Comparison of ENCODE assay signal across 25 cellular contexts in the genomic region with DNA sequence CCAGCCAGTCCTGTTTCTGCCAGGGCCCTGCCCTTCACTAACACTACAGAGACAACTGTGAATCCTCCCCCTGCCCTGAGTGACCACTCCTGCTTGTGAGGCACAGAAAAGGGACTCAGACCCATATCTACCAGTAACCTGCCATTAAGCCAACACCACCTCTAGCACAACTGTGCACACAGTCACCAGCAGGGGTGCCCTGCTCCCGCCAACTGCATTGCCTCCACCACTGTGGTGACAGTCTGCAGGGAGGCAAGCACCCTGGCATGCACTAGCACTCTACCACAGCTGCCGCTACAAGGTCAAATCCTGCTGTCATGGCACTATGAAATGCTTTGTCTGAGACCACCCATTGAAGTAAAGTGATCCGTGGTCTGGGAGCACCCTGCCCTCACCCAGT.
DNase-seq lines count a peak whose midpoint lies in the region; ATAC-seq, FAIRE-seq and TF ChIP-seq lines count a peak whose summit lies in the region.
"Had no signal": no experiment of that assay in that cellular context is flagged by ENCODE, and none has a peak within 500 bp of the region (broad histone marks: within the 10 kb centered on the region; RNA-seq: fewer than 3 reads in every experiment).

No MANE protein-coding gene starts in this region.

- in situ Hi-C loops in HepG2 (cut with HindIII; ENCODE audit: extremely low pct_ligation_motif_present, low pct_unique_long_range_greater_than_20kb) = no loop called here

- POLR2A ChIA-PET in HepG2 (lab: Yijun Ruan, JAX) = no interaction called here

- no peak for TF ChIP-seq POLR2A in HepG2 (IDR thresholded peaks at IDR 0.05; ENCODE audit: insufficient read depth in 1 of 2, low read depth in 2 of 2, low read length in 2 of 2)

- DNase-seq in DND-41 (no peak), WERI-Rb-1 (no peak), HepG2 (ENCODE audit: low spot score) (no peak), NCI-H524 treated with DMSO at 0.1 percent for 48 hours (lab: John Stamatoyannopoulos, UW) (no peak), GM03348 (ENCODE audit: low spot score) (no peak), germinal center (ENCODE audit: low spot score) (no peak), immature natural killer cell (no peak)
- DNase-seq in Jurkat, Clone E6-1 (ENCODE audit: low read depth, low spot score) = peak; percentile 3
- DNase-seq: 8988T; CD4-positive, CD25-positive, alpha-beta regulatory T cell; COR-L47; EL; NCI-H1092 treated with DMSO at 0.1 percent for 48 hours; NCI-H146; NCI-H2029 treated with DMSO at 0.1 percent for 48 hours; NCI-H2171 treated with DMSO at 0.1 percent for 48 hours; NCI-H446; NK-92 treated with Interleukin-12 subunit alpha and Interleukin-12 subunit beta, amount 100 ng/mL, for 24 hours; OCI-M1; SHP77; SK-N-SH; T-cell had no signal

- no peak overlapping the region for H3K27ac ChIP-seq in DND-41 (ENCODE audit: low read length)
- H3K27ac ChIP-seq in WERI-Rb-1 = no peak overlapping the region
- no peak overlapping the region for H3K27ac ChIP-seq in HepG2 (ENCODE audit: extremely low read length, insufficient read depth, low read length)
- H3K27ac ChIP-seq: KMS-11 had no signal

- no peaks in the 10 kb centered on the region for H3K36me3 Mint-ChIP-seq in immature natural killer cell
- H3K36me3 Mint-ChIP-seq: CD4-positive, CD25-positive, alpha-beta regulatory T cell; T-cell had no signal

- H3K9me3 Mint-ChIP-seq in immature natural killer cell = peaks cover 17 to 50% (median 32%) of the 10 kb centered on the region in 6 donors

- no peak overlapping the region for H3K27ac Mint-ChIP-seq in immature natural killer cell
- H3K27ac Mint-ChIP-seq: B cell; CD4-positive, CD25-positive, alpha-beta regulatory T cell; T-cell had no signal

- H3K27me3 Mint-ChIP-seq in immature natural killer cell (ENCODE audit: low read depth in 3 of 3) = peaks cover 0 to 2% (median 0%) of the 10 kb centered on the region in 3 donors
- H3K27me3 Mint-ChIP-seq: B cell; CD4-positive, CD25-positive, alpha-beta regulatory T cell; T-cell had no signal

- intact Hi-C loops in HepG2 (cut with micrococcal nuclease; ENCODE audit: unreplicated experiment) = no loop called here

- H3K4me3 Mint-ChIP-seq in immature natural killer cell = no peak overlapping the region
- H3K4me3 Mint-ChIP-seq: B cell; CD4-positive, CD25-positive, alpha-beta regulatory T cell; T-cell had no signal

- TF ChIP-seq RAD21 in HepG2 (CRISPR knock-in tag; IDR thresholded peaks at IDR 0.05) = no peak

- BruUV-seq in HepG2 (replicated peaks; lab: Mats Ljungman, UMichigan) = no TSS peak

- H3K4me1 ChIP-seq in DND-41 (ENCODE audit: insufficient read depth, low read length) (no peaks in the 10 kb centered on the region), HepG2 (ENCODE audit: insufficient read depth, low read length) (no peaks in the 10 kb centered on the region)

- CTCF ChIA-PET in HepG2 (lab: Yijun Ruan, JAX; ENCODE audit: low intra/inter-chr PET ratio, low total read pairs) = no interaction called here

- H3K9ac ChIP-seq in DND-41 (ENCODE audit: low read depth, low read length) (no peak overlapping the region), HepG2 (ENCODE audit: insufficient read depth, low read depth, low read length) (no peak overlapping the region)
- H3K9ac ChIP-seq: KMS-11, SK-N-SH had no signal

- H3K27me3 ChIP-seq in DND-41 (ENCODE audit: insufficient read depth, low read length, poor library complexity) (no peaks in the 10 kb centered on the region), WERI-Rb-1 (ENCODE audit: insufficient read depth, low read depth, severe bottlenecking) (no peaks in the 10 kb centered on the region), HepG2 (ENCODE audit: control insufficient read depth in 1 of 2, insufficient read depth in 2 of 2, low read length in 2 of 2) (no peaks in the 10 kb centered on the region)

- WGBS in HepG2 (ENCODE audit: low lambda C conversion rate) = 6% methylated on average over 2 of the region's 3 CpGs

- ATAC-seq in DND-41 (ENCODE audit: insufficient read depth, low read depth) = no peak
- peak; percentile 84 for ATAC-seq in HepG2
- ATAC-seq: HCT116, T-cell had no signal

- H3K79me2 ChIP-seq in DND-41 (ENCODE audit: insufficient read depth, low read length) = no peaks in the 10 kb centered on the region
- H3K79me2 ChIP-seq in HepG2 (ENCODE audit: insufficient read depth, low read length) = no peaks in the 10 kb centered on the region

- H3K9me3 ChIP-seq in DND-41 (ENCODE audit: insufficient read depth, low read length, severe bottlenecking) = peaks cover 4% of the 10 kb centered on the region
- no peaks in the 10 kb centered on the region for H3K9me3 ChIP-seq in WERI-Rb-1 (ENCODE audit: severe bottlenecking)
- H3K9me3 ChIP-seq in HepG2 (ENCODE audit: low read length) = no peaks in the 10 kb centered on the region
- H3K9me3 ChIP-seq: SK-N-SH had no signal

- H3K4me3 ChIP-seq in DND-41 (ENCODE audit: low read depth in 1 of 2, low read length in 2 of 2) (no peak overlapping the region), WERI-Rb-1 (ENCODE audit: low read depth, low read length) (no peak overlapping the region), HepG2 (replicated peaks in 1 of 3; ENCODE audit: insufficient read depth in 1 of 3, low read depth in 2 of 3, low read length in 3 of 3) (no peak overlapping the region)
- no peak overlapping the region for H3K4me3 ChIP-seq in Jurkat, Clone E6-1 (ENCODE audit: low read length)

- H3K36me3 ChIP-seq in DND-41 (ENCODE audit: insufficient read depth, low read length) (no peaks in the 10 kb centered on the region), WERI-Rb-1 (no peaks in the 10 kb centered on the region), HepG2 (replicated peaks in 1 of 2; ENCODE audit: control insufficient read depth in 1 of 2, insufficient read depth in 2 of 2, low read length in 2 of 2) (no peaks in the 10 kb centered on the region)

- H3K4me2 ChIP-seq in DND-41 (ENCODE audit: insufficient read depth, low read length) (no peak overlapping the region), HepG2 (ENCODE audit: low read depth, low read length) (no peak overlapping the region)
- H3K4me2 ChIP-seq: KMS-11, SK-N-SH had no signal

- peak; percentile 19 for TF ChIP-seq CTCF in DND-41 (IDR thresholded peaks at IDR 0.05; ENCODE audit: borderline replicate concordance, extremely low read depth, low read length, poor library complexity, severe bottlenecking)
- TF ChIP-seq CTCF in WERI-Rb-1 (IDR thresholded peaks at IDR 0.05; ENCODE audit: low read depth, low read length) = peak; percentile 25; the same call in 1 of the 2 replicates
- TF ChIP-seq CTCF in HepG2 (CRISPR knock-in tag; IDR thresholded peaks at IDR 0.05) = no peak

- no peak overlapping the region for H2AFZ ChIP-seq in DND-41 (ENCODE audit: low read depth, low read length)
- H2AFZ ChIP-seq in HepG2 (ENCODE audit: low read length) = no peak overlapping the region

- no peaks in the 10 kb centered on the region for H3K4me1 Mint-ChIP-seq in immature natural killer cell
- H3K4me1 Mint-ChIP-seq: B cell; CD4-positive, CD25-positive, alpha-beta regulatory T cell; T-cell had no signal

- no peaks in the 10 kb centered on the region for H4K20me1 ChIP-seq in DND-41 (ENCODE audit: insufficient read depth, low read length)
- no peaks in the 10 kb centered on the region for H4K20me1 ChIP-seq in HepG2 (ENCODE audit: insufficient read depth, low read length)

- FAIRE-seq in HepG2 (lab: Jason Lieb, UNC) = no peak

- no peak for TF ChIP-seq EP300 in HepG2 (IDR thresholded peaks at IDR 0.05; ENCODE audit: low read depth in 2 of 2, low read length in 2 of 2)
- TF ChIP-seq EP300 in HepG2 (CRISPR knock-in tag; IDR thresholded peaks at IDR 0.05; ENCODE audit: borderline replicate concordance) = no peak

TF ChIP-seq in HepG2, 621 proteins besides CTCF, POLR2A, EP300 and RAD21:
- TF ChIP-seq, protein P1, sequence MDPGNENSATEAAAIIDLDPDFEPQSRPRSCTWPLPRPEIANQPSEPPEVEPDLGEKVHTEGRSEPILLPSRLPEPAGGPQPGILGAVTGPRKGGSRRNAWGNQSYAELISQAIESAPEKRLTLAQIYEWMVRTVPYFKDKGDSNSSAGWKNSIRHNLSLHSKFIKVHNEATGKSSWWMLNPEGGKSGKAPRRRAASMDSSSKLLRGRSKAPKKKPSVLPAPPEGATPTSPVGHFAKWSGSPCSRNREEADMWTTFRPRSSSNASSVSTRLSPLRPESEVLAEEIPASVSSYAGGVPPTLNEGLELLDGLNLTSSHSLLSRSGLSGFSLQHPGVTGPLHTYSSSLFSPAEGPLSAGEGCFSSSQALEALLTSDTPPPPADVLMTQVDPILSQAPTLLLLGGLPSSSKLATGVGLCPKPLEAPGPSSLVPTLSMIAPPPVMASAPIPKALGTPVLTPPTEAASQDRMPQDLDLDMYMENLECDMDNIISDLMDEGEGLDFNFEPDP (CRISPR knock-in tag; conservative IDR thresholded peaks at IDR 0.05) = no peak
- 0 out of 2 replicates have a peak, but pooled peaks have one; percentile 7 for TF ChIP-seq STAG1 (CRISPR knock-in tag; IDR thresholded peaks at IDR 0.05)
- TF ChIP-seq MLLT10 (CRISPR knock-in tag; IDR thresholded peaks at IDR 0.05) = no peak
